1 cellular context compared by ENCODE assay signal in the genomic region with DNA sequence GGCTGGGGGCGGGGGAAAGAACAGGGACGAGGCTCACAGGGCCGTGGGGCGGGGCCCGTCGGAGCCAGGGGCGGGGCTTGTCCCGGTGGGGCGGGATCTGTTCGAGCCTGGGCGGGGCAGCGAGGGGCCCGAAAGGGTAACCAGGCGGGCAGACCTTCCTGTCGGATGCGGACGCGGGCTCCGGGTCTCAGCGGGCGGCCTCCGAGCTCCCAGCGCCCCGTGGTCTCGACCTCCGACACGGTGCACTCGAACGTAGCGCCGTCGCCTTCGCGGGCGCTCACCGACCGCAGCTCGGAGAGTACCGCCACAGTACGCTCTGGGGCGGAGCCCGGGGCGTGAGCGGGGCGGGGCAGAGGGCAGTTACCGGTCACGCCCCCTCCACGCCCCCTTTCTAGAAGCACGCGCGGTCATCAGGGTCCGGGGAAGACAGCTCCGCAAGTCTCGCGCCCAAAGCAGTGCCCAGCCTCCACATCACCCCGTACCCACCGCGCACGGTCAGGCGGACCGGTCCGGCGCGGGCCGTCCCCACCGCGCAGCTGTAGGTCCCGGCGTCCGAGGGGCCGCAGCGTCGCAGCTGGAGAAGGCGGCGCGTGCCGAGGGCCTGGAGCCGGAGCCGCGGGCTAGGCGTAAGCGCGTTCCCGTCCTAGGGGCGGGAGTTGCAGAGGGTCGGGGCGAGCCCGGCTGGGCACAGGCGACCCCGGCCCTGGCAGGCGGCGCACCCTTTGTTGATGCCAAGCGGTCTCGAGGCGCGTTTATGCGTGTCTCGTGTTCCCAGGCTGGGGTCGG.
TF ChIP-seq lines count a peak whose summit lies in the region.

No MANE protein-coding gene starts in this region.

TF ChIP-seq in HepG2, 621 proteins besides CTCF, POLR2A, EP300 and RAD21 (continued from another document and continues in another):
- TF ChIP-seq MYNN (CRISPR knock-in tag; IDR thresholded peaks at IDR 0.05; ENCODE audit: low read depth) (no peak; the same call in 1 of the 2 replicates), ZKSCAN5 (CRISPR knock-in tag; IDR thresholded peaks at IDR 0.05) (no peak), ZNF354B (CRISPR knock-in tag; IDR thresholded peaks at IDR 0.05) (0 out of 2 replicates have a peak, but pooled peaks have one; percentile 55), ZBTB1 (CRISPR knock-in tag; IDR thresholded peaks at IDR 0.05; ENCODE audit: borderline replicate concordance) (no peak), ZNF260 (CRISPR knock-in tag; IDR thresholded peaks at IDR 0.05; ENCODE audit: borderline replicate concordance, low read depth) (peak; percentile 84; the same call in 1 of the 2 replicates), RBM22 (optimal IDR thresholded peaks at IDR 0.05; ENCODE audit: low read length) (no peak), GPBP1L1 (CRISPR knock-in tag; IDR thresholded peaks at IDR 0.05) (no peak), HBP1 (CRISPR knock-in tag; IDR thresholded peaks at IDR 0.05; ENCODE audit: low read depth) (0 out of 2 replicates have a peak, but pooled peaks have one; percentile 7), NRL (CRISPR knock-in tag; IDR thresholded peaks at IDR 0.05; ENCODE audit: borderline replicate concordance) (peak; percentile 74), MIER2 (CRISPR knock-in tag; IDR thresholded peaks at IDR 0.05) (peak; percentile 11; the same call in 1 of the 2 replicates), ZC3H4 (CRISPR knock-in tag; IDR thresholded peaks at IDR 0.05; ENCODE audit: borderline replicate concordance) (no peak; the same call in 1 of the 2 replicates), ZNF580 (CRISPR knock-in tag; IDR thresholded peaks at IDR 0.05; ENCODE audit: borderline replicate concordance, low read depth) (peak; percentile 82; the same call in 1 of the 2 replicates), RCOR2 (CRISPR knock-in tag; IDR thresholded peaks at IDR 0.05) (no peak), HMGA1 (CRISPR knock-in tag; conservative IDR thresholded peaks at IDR 0.05) (no peak), HDAC1 (CRISPR knock-in tag; IDR thresholded peaks at IDR 0.05) (peak; percentile 79), CEBPG (CRISPR knock-in tag; IDR thresholded peaks at IDR 0.05) (no peak), ZNF788 (CRISPR knock-in tag; IDR thresholded peaks at IDR 0.05; ENCODE audit: borderline replicate concordance) (peak; percentile 90), SP140L (CRISPR knock-in tag; IDR thresholded peaks at IDR 0.05; ENCODE audit: borderline replicate concordance) (no peak), RARA (CRISPR knock-in tag; IDR thresholded peaks at IDR 0.05) (peak; percentile 9; the same call in 1 of the 2 replicates), ZNF879 (CRISPR knock-in tag; IDR thresholded peaks at IDR 0.05) (peak; percentile 61; the same call in 1 of the 2 replicates), RFX5 (IDR thresholded peaks at IDR 0.05; ENCODE audit: low read depth, low read length) (no peak; the same call in 1 of the 2 replicates), ZBTB7A (CRISPR knock-in tag; IDR thresholded peaks at IDR 0.05) (peak; percentile 60; the same call in 1 of the 2 replicates), TCF12 (IDR thresholded peaks at IDR 0.05) (no peak), TCF12 (CRISPR knock-in tag; IDR thresholded peaks at IDR 0.05) (no peak), KDM3A (CRISPR knock-in tag; IDR thresholded peaks at IDR 0.05; ENCODE audit: low read depth) (no peak), ZNF234 (CRISPR knock-in tag; conservative IDR thresholded peaks at IDR 0.05) (0 out of 2 replicates have a peak, but pooled peaks have one; percentile 54), ISX (CRISPR knock-in tag; conservative IDR thresholded peaks at IDR 0.05) (no peak), THRA (CRISPR knock-in tag; IDR thresholded peaks at IDR 0.05; ENCODE audit: borderline replicate concordance) (0 out of 2 replicates have a peak, but pooled peaks have one; percentile 24), ZSCAN21 (CRISPR knock-in tag; IDR thresholded peaks at IDR 0.05; ENCODE audit: borderline replicate concordance) (peak; percentile 75; the same call in 1 of the 2 replicates), BRCA1 (CRISPR knock-in tag; IDR thresholded peaks at IDR 0.05) (no peak), KLF13 (CRISPR knock-in tag; IDR thresholded peaks at IDR 0.05) (peak; percentile 98), ZBTB40 (IDR thresholded peaks at IDR 0.05) (no peak), ZBTB40 (CRISPR knock-in tag; IDR thresholded peaks at IDR 0.05) (peak; percentile 85), ETV5 (CRISPR knock-in tag; IDR thresholded peaks at IDR 0.05; ENCODE audit: borderline replicate concordance) (no peak; the same call in 1 of the 2 replicates), HHEX (CRISPR knock-in tag; IDR thresholded peaks at IDR 0.05) (no peak), ZNF138 (CRISPR knock-in tag; IDR thresholded peaks at IDR 0.05; ENCODE audit: low read depth) (peak; percentile 97), ZNF543 (CRISPR knock-in tag; IDR thresholded peaks at IDR 0.05) (peak; percentile 71; the same call in 1 of the 2 replicates), SSRP1 (CRISPR knock-in tag; IDR thresholded peaks at IDR 0.05) (no peak), ZNF256 (CRISPR knock-in tag; conservative IDR thresholded peaks at IDR 0.05) (no peak), GPN1 (CRISPR knock-in tag; IDR thresholded peaks at IDR 0.05; ENCODE audit: borderline replicate concordance) (no peak), LCORL (IDR thresholded peaks at IDR 0.05) (no peak), LCORL (CRISPR knock-in tag; IDR thresholded peaks at IDR 0.05) (no peak; the same call in 1 of the 2 replicates)
- TF ChIP-seq, protein P1, sequence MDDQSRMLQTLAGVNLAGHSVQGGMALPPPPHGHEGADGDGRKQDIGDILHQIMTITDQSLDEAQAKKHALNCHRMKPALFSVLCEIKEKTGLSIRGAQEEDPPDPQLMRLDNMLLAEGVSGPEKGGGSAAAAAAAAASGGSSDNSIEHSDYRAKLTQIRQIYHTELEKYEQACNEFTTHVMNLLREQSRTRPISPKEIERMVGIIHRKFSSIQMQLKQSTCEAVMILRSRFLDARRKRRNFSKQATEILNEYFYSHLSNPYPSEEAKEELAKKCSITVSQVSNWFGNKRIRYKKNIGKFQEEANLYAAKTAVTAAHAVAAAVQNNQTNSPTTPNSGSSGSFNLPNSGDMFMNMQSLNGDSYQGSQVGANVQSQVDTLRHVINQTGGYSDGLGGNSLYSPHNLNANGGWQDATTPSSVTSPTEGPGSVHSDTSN (CRISPR knock-in tag; IDR thresholded peaks at IDR 0.05; ENCODE audit: borderline replicate concordance), result no peak
- TF ChIP-seq, protein P2, sequence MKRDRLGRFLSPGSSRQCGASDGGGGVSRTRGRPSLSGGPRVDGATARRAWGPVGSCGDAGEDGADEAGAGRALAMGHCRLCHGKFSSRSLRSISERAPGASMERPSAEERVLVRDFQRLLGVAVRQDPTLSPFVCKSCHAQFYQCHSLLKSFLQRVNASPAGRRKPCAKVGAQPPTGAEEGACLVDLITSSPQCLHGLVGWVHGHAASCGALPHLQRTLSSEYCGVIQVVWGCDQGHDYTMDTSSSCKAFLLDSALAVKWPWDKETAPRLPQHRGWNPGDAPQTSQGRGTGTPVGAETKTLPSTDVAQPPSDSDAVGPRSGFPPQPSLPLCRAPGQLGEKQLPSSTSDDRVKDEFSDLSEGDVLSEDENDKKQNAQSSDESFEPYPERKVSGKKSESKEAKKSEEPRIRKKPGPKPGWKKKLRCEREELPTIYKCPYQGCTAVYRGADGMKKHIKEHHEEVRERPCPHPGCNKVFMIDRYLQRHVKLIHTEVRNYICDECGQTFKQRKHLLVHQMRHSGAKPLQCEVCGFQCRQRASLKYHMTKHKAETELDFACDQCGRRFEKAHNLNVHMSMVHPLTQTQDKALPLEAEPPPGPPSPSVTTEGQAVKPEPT (CRISPR knock-in tag; IDR thresholded peaks at IDR 0.05; ENCODE audit: low read depth), result peak; percentile 86
- TF ChIP-seq, protein P3, sequence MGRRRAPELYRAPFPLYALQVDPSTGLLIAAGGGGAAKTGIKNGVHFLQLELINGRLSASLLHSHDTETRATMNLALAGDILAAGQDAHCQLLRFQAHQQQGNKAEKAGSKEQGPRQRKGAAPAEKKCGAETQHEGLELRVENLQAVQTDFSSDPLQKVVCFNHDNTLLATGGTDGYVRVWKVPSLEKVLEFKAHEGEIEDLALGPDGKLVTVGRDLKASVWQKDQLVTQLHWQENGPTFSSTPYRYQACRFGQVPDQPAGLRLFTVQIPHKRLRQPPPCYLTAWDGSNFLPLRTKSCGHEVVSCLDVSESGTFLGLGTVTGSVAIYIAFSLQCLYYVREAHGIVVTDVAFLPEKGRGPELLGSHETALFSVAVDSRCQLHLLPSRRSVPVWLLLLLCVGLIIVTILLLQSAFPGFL (CRISPR knock-in tag; IDR thresholded peaks at IDR 0.05), result no peak
